Comparison of ENCODE assay signal across 8 cellular contexts in genomic region chr15:83365370-83365938, GRCh38.
DNase-seq lines count a peak whose midpoint lies in the region; ATAC-seq and TF ChIP-seq lines count a peak whose summit lies in the region.

No MANE protein-coding gene starts in this region.

- H3K9ac ChIP-seq in HUES6 (ENCODE audit: low read length) (no peak overlapping the region), adipocyte (ENCODE audit: low read length) (peak overlapping the region; percentile 56)

- TF ChIP-seq CTCF in AG10803 (conservative IDR thresholded peaks at IDR 0.05; ENCODE audit: low read length) = no peak

- no peak overlapping the region for H3K27ac ChIP-seq in HUES6 (ENCODE audit: low read depth, low read length)

- H3K27me3 ChIP-seq in HUES6 (ENCODE audit: control insufficient read depth, insufficient read depth, low read length) = peaks cover 25% of the 10 kb centered on the region
- H3K27me3 ChIP-seq in adipocyte (replicated peaks; ENCODE audit: control insufficient read depth, insufficient read depth, low read length) = peaks cover 10% of the 10 kb centered on the region

- H3K9me3 ChIP-seq in HUES6 (ENCODE audit: control insufficient read depth, insufficient read depth, low read depth, low read length) = no peaks in the 10 kb centered on the region
- H3K9me3 ChIP-seq in adipocyte (ENCODE audit: control insufficient read depth, low read length) = no peaks in the 10 kb centered on the region

- ATAC-seq in left ventricle myocardium superior (peak; percentile 76), HG02678 (IDR thresholded peaks at IDR 0.05; ENCODE audit: unreplicated experiment) (no peak), HG03025 (IDR thresholded peaks at IDR 0.05; ENCODE audit: low FRiP score, unreplicated experiment) (no peak), GM21423 (IDR thresholded peaks at IDR 0.05; ENCODE audit: unreplicated experiment) (no peak)

- DNase-seq in AG10803 (ENCODE audit: low read depth) (peak; percentile 95), adipocyte (ENCODE audit: low read depth) (peak; percentile 85), left ventricle myocardium superior (peak; percentile 49), renal cortical epithelial cell (ENCODE audit: low read depth) (peak; percentile 56)

- H3K36me3 ChIP-seq in HUES6 (ENCODE audit: control insufficient read depth, insufficient read depth, low read length) = no peaks in the 10 kb centered on the region
- H3K36me3 ChIP-seq in adipocyte (ENCODE audit: control insufficient read depth, insufficient read depth, low read length, severe bottlenecking) = no peaks in the 10 kb centered on the region

- H3K4me3 ChIP-seq in AG10803 (ENCODE audit: low read length) (peak overlapping the region; percentile 52), HUES6 (ENCODE audit: low read depth, low read length) (peak overlapping the region; percentile 71), adipocyte (ENCODE audit: low read length) (peak overlapping the region; percentile 80)

- intact Hi-C loops in left ventricle myocardium superior (cut with micrococcal nuclease) = no loop called here

- H3K4me1 ChIP-seq in HUES6 (ENCODE audit: control insufficient read depth, insufficient read depth, low read length) = peaks cover 5% of the 10 kb centered on the region
- H3K4me1 ChIP-seq in adipocyte (ENCODE audit: control insufficient read depth, insufficient read depth, low read length) = peaks cover 7% of the 10 kb centered on the region
